11 cellular contexts compared by ENCODE assay signal in the genomic region with DNA sequence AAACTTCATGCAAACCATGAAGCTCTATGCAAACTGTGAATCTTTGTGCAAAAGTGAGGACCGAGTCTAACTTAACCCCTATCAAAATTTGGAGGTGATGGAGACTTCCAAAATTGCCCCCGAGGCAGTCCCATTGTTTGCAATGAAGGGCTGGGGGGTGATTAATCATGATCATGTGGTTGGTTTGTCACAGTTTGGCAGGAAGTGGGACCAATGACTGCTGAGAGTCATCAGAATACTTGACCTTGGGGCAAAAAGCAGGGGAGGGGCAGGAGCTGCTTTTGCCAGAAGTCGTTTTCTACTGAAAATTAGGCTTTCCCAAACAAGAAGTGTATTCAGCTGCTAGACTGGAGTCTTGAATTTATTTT. TPM values are rescaled to one million over a fixed set of nuclear protein-coding genes. Genes with fewer than 3 reads are reported as not detected.
A peak's percentile ranks its signal among the peaks of the same experiment; 100 is the strongest.
DNase-seq lines count a peak whose midpoint lies in the region; ATAC-seq and TF ChIP-seq lines count a peak whose summit lies in the region.
"Had no signal": no experiment of that assay in that cellular context is flagged by ENCODE, and none has a peak within 500 bp of the region (broad histone marks: within the 10 kb centered on the region; RNA-seq: fewer than 3 reads in every experiment).

No MANE protein-coding gene starts in this region.

- H4K8ac ChIP-seq in neuronal stem cell (ENCODE audit: low read depth, low read length), result no peak overlapping the region

- H3K9ac ChIP-seq in neuronal stem cell (ENCODE audit: low read depth, low read length, poor library complexity), result no peak overlapping the region

- H3K27me3 ChIP-seq in neuronal stem cell (ENCODE audit: control insufficient read depth in 3 of 3, insufficient read depth in 3 of 3, low read depth in 1 of 3, low read length in 3 of 3), result no peaks in the 10 kb centered on the region

- H3K4me2 ChIP-seq in neuronal stem cell (ENCODE audit: insufficient read depth, low read length, poor library complexity, severe bottlenecking), result no peak overlapping the region

- no peak overlapping the region for H2AK5ac ChIP-seq in neuronal stem cell (ENCODE audit: low read depth, low read length)

- peaks cover 0 to 11% of the 10 kb centered on the region in 2 donors for H3K4me1 ChIP-seq in neuronal stem cell (ENCODE audit: control insufficient read depth in 2 of 2, insufficient read depth in 1 of 2, low read depth in 1 of 2, low read length in 2 of 2)

- TF ChIP-seq CTCF in fibroblast of the aortic adventitia (IDR thresholded peaks at IDR 0.05; ENCODE audit: insufficient read depth, low read length), result no peak
- TF ChIP-seq CTCF in GM13976 (IDR thresholded peaks at IDR 0.05; ENCODE audit: borderline replicate concordance, control extremely low read depth, extremely low read depth, insufficient read depth, missing control alignments), result no peak

- in situ Hi-C loops in SK-MEL-5 (cut with HindIII; ENCODE audit: low pct_unique_long_range_greater_than_20kb, low sequenced_read_pairs) (loop anchor here (25.0 kb wide), 1 partner anchor 380 kb away; no protein-coding TSS in a partner anchor), GM13976 (cut with MboI; ENCODE audit: low sequenced_read_pairs, unreplicated experiment) (loop anchor here (10.0 kb wide), 1 partner anchor 493 kb away; no protein-coding TSS in a partner anchor)

- POLR2A ChIA-PET in activated CD4-positive, alpha-beta T cell treated with anti-CD3 and anti-CD28 coated beads, Interleukin-2, amount 10 ng/mL, durations not matched to agents 7 days and 5 days (lab: Charles Lee), result no interaction called here

- H2BK12ac ChIP-seq in neuronal stem cell (ENCODE audit: low read length), result no peak overlapping the region

- no peak overlapping the region for H2BK15ac ChIP-seq in neuronal stem cell (ENCODE audit: low read length)

- H3K14ac ChIP-seq in neuronal stem cell (ENCODE audit: low read length), result no peak overlapping the region

- H3K4ac ChIP-seq in neuronal stem cell (ENCODE audit: low read length), result no peak overlapping the region

- no peak overlapping the region for H2BK5ac ChIP-seq in neuronal stem cell (ENCODE audit: low read length)

- no peak for ATAC-seq in stimulated activated naive CD8-positive, alpha-beta T cell treated with anti-CD3 and anti-CD28 coated beads, Interleukin-15, Interleukin-2, amounts not matched to agents 100 U/mL and 50 U/mL, for 24 hours

- H2BK120ac ChIP-seq in neuronal stem cell (ENCODE audit: low read depth, low read length), result no peak overlapping the region

- H3K4me3 ChIP-seq in fibroblast of the aortic adventitia (ENCODE audit: low read depth, low read length), result no peak overlapping the region
- no peak overlapping the region for H3K4me3 ChIP-seq in neuronal stem cell (ENCODE audit: low read length in 2 of 2)

- peaks cover 4% of the 10 kb centered on the region for H3K27me3 Mint-ChIP-seq in activated CD4-positive, alpha-beta T cell treated with anti-CD3 and anti-CD28 coated beads, Interleukin-2, amount 10 ng/mL, durations not matched to agents 7 days and 5 days

- H3K18ac ChIP-seq in neuronal stem cell (ENCODE audit: low read length), result no peak overlapping the region

- WGBS in neuronal stem cell (ENCODE audit: extremely low coverage in 2 of 2, insufficient read length in 2 of 2, insufficient replicate concordance in 1 of 2), 2 donors, result no CpG with 5 or more reads among the region's 3 CpGs

- peak overlapping the region; percentile 26 for H3K27ac Mint-ChIP-seq in activated CD4-positive, alpha-beta T cell treated with anti-CD3 and anti-CD28 coated beads, Interleukin-2, amount 10 ng/mL, durations not matched to agents 7 days and 5 days

- no peaks in the 10 kb centered on the region for H3K79me1 ChIP-seq in neuronal stem cell (ENCODE audit: low read depth, low read length)

- no peak for DNase-seq in activated CD4-positive, alpha-beta T cell treated with anti-CD3 and anti-CD28 coated beads, Interleukin-2, amount 10 ng/mL, durations not matched to agents 7 days and 5 days
- DNase-seq in activated CD4-positive, alpha-beta T cell treated with anti-CD3 and anti-CD28 coated beads, Interleukin-2, amount 50 U/mL, for 1 hour, result no peak
- peak; percentile 67 for DNase-seq in SK-MEL-5 (ENCODE audit: low read depth, low spot score)
- peak; percentile 88 for DNase-seq in fibroblast of the aortic adventitia (ENCODE audit: low read depth)
- DNase-seq in stimulated activated naive CD8-positive, alpha-beta T cell treated with anti-CD3 and anti-CD28 coated beads, Interleukin-15, Interleukin-2, amounts not matched to agents 100 U/mL and 50 U/mL, for 24 hours, result peak; percentile 7
- DNase-seq in LoVo (ENCODE audit: low spot score), result no peak
- DNase-seq in neuronal stem cell (ENCODE audit: low spot score), result no peak
- DNase-seq in GM13976 (ENCODE audit: low spot score), result no peak
- DNase-seq: kidney; NCI-H146; stimulated activated CD4-positive, alpha-beta T cell treated with anti-CD3 and anti-CD28 coated beads, Interleukin-2, amount 100 ng/mL, for 24 hours had no signal

- peaks cover 3% of the 10 kb centered on the region for H3K4me1 Mint-ChIP-seq in activated CD4-positive, alpha-beta T cell treated with anti-CD3 and anti-CD28 coated beads, Interleukin-2, amount 10 ng/mL, durations not matched to agents 7 days and 5 days

- peaks cover 0 to 12% of the 10 kb centered on the region in 2 donors for H3K36me3 ChIP-seq in neuronal stem cell (replicated peaks in 1 of 2; ENCODE audit: control insufficient read depth in 2 of 2, insufficient read depth in 2 of 2, low read length in 2 of 2)

- no peak overlapping the region for H2AFZ ChIP-seq in neuronal stem cell (ENCODE audit: low read length)

- no peak overlapping the region for H3K23ac ChIP-seq in neuronal stem cell (ENCODE audit: low read depth, low read length, poor library complexity)

- CTCF ChIA-PET in activated CD4-positive, alpha-beta T cell treated with anti-CD3 and anti-CD28 coated beads, Interleukin-2, amount 10 ng/mL, durations not matched to agents 7 days and 5 days (lab: Charles Lee), result no interaction called here

- no peaks in the 10 kb centered on the region for H3K9me3 ChIP-seq in neuronal stem cell (replicated peaks in 1 of 2; ENCODE audit: control insufficient read depth in 2 of 2, insufficient read depth in 1 of 2, low read depth in 1 of 2, low read length in 2 of 2)

- no peaks in the 10 kb centered on the region for H3K36me3 Mint-ChIP-seq in activated CD4-positive, alpha-beta T cell treated with anti-CD3 and anti-CD28 coated beads, Interleukin-2, amount 10 ng/mL, durations not matched to agents 7 days and 5 days (ENCODE audit: low read depth)

- H3K4me3 Mint-ChIP-seq in activated CD4-positive, alpha-beta T cell treated with anti-CD3 and anti-CD28 coated beads, Interleukin-2, amount 10 ng/mL, durations not matched to agents 7 days and 5 days, result no peak overlapping the region

- H3K9me3 Mint-ChIP-seq in activated CD4-positive, alpha-beta T cell treated with anti-CD3 and anti-CD28 coated beads, Interleukin-2, amount 10 ng/mL, durations not matched to agents 7 days and 5 days, result no peaks in the 10 kb centered on the region

- H4K91ac ChIP-seq in neuronal stem cell (ENCODE audit: low read depth, low read length, poor library complexity), result no peak overlapping the region

- no peak overlapping the region for H3K27ac ChIP-seq in neuronal stem cell (replicated peaks; ENCODE audit: low read length)

RNA-seq across cellular contexts. Expression of a gene that starts 23.2 kb away (rescaled TPM):
- under 1 TPM in 1 of 2 experiments, not detected in 1; 0.02 TPM for total RNA-seq in activated CD4-positive, alpha-beta T cell treated with anti-CD3 and anti-CD28 coated beads, Interleukin-2, amount 10 ng/mL, durations not matched to agents 7 days and 5 days
- total RNA-seq in SK-MEL-5 (2014; rRNA removed; shearing (Covaris generic)), result 1.9 and 2.5 TPM in 2 replicates
- 3.1 and 3.2 TPM in 2 replicates for polyA plus RNA-seq in SK-MEL-5 (2015; cell fraction: cytosol; rRNA removed)
- 4.0 and 4.2 TPM in 2 replicates for polyA plus RNA-seq in SK-MEL-5 (2015; cell fraction: nucleus; rRNA removed)
- total RNA-seq in fibroblast of the aortic adventitia (ENCODE audit: low replicate concordance), result 50.2 and 63.9 TPM in 2 replicates
- 3.3 TPM for polyA plus RNA-seq in neuronal stem cell (2013, experiment 1 of 2)
- polyA plus RNA-seq in neuronal stem cell (2013, experiment 2 of 2), result 3.4 TPM

Comparison
In these comparisons a context has a peak if more than half of its experiments do, and no peak if none do; other contexts are left out.
1. DNase-seq: peak in SK-MEL-5 (single experiment), fibroblast of the aortic adventitia (single experiment) and stimulated activated naive CD8-positive, alpha-beta T cell treated with anti-CD3 and anti-CD28 coated beads, Interleukin-15, Interleukin-2, amounts not matched to agents 100 U/mL and 50 U/mL, for 24 hours (single experiment); none in activated CD4-positive, alpha-beta T cell treated with anti-CD3 and anti-CD28 coated beads, Interleukin-2, amount 10 ng/mL, durations not matched to agents 7 days and 5 days (single experiment), activated CD4-positive, alpha-beta T cell treated with anti-CD3 and anti-CD28 coated beads, Interleukin-2, amount 50 U/mL, for 1 hour (single experiment), LoVo (single experiment), neuronal stem cell (single experiment) and GM13976 (single experiment).
2. RNA of a gene that starts 23.2 kb away (total RNA-seq): 50.2 to 63.9 TPM in fibroblast of the aortic adventitia; 1.9 to 2.5 TPM in SK-MEL-5 and 0.02 TPM in activated CD4-positive, alpha-beta T cell treated with anti-CD3 and anti-CD28 coated beads, Interleukin-2, amount 10 ng/mL, durations not matched to agents 7 days and 5 days; every median in the first group is over 10 times any median in the second.